21 cellular contexts compared by ENCODE assay signal in genomic region chr16:3080024-3080423, GRCh38. TPM values are rescaled to one million over a fixed set of nuclear protein-coding genes. Genes with fewer than 3 reads are reported as not detected.
A peak's percentile ranks its signal among the peaks of the same experiment; 100 is the strongest.
DNase-seq lines count a peak whose midpoint lies in the region; ATAC-seq, FAIRE-seq and TF ChIP-seq lines count a peak whose summit lies in the region.
"Had no signal": no experiment of that assay in that cellular context is flagged by ENCODE, and none has a peak within 500 bp of the region (broad histone marks: within the 10 kb centered on the region; RNA-seq: fewer than 3 reads in every experiment).

No MANE protein-coding gene starts in this region.

- H3K4me1 ChIP-seq in CD4-positive, CD25-positive, alpha-beta regulatory T cell (ENCODE audit: control insufficient read depth, insufficient read depth, low read length, poor library complexity, severe bottlenecking), result peaks cover 54% of the 10 kb centered on the region
- H3K4me1 ChIP-seq in kidney (ENCODE audit: control insufficient read depth in 1 of 2, insufficient read depth in 1 of 2, low read depth in 1 of 2, low read length in 2 of 2) (no peaks in the 10 kb centered on the region), stomach (peaks cover 0 to 9% (median 7%) of the 10 kb centered on the region in 4 donors)
- H3K4me1 ChIP-seq: A549, HAP-1 had no signal

- peaks cover 66% of the 10 kb centered on the region for H3K36me3 Mint-ChIP-seq in T-helper 2 cell treated with Interferon-gamma antibody and Interleukin-4, amounts not matched to agents 5 μg/mL and 100 μg/mL, for 36 hours (ENCODE audit: low read depth)
- peaks cover 17% of the 10 kb centered on the region for H3K36me3 Mint-ChIP-seq in CD4-positive, CD25-positive, alpha-beta regulatory T cell
- H3K36me3 Mint-ChIP-seq in T-helper 17 cell (ENCODE audit: low read depth), result no peaks in the 10 kb centered on the region
- H3K36me3 Mint-ChIP-seq in HFFc6 (ENCODE audit: low read depth), result no peaks in the 10 kb centered on the region

- no peaks in the 10 kb centered on the region for H3K27me3 ChIP-seq in CD4-positive, CD25-positive, alpha-beta regulatory T cell (ENCODE audit: control insufficient read depth, insufficient read depth, low read length)
- H3K27me3 ChIP-seq in stomach, result peaks cover 0 to under 1% (median 0%) of the 10 kb centered on the region in 3 donors
- H3K27me3 ChIP-seq: Peyer's patch had no signal

- H3K4me3 ChIP-seq in CD4-positive, CD25-positive, alpha-beta regulatory T cell (ENCODE audit: low read depth, low read length), result no peak overlapping the region
- H3K4me3 ChIP-seq in kidney (ENCODE audit: low read length in 2 of 2) (no peak overlapping the region), stomach (no peak overlapping the region)
- H3K4me3 ChIP-seq: A549, HAP-1, Peyer's patch had no signal

- no peak for TF ChIP-seq POLR2A in stomach (IDR thresholded peaks at IDR 0.05)

- peaks cover 24% of the 10 kb centered on the region for H3K9me3 Mint-ChIP-seq in T-helper 2 cell treated with Interferon-gamma antibody and Interleukin-4, amounts not matched to agents 5 μg/mL and 100 μg/mL, for 36 hours
- H3K9me3 Mint-ChIP-seq in CD4-positive, CD25-positive, alpha-beta regulatory T cell, result peaks cover 0 to 3% (median 0%) of the 10 kb centered on the region in 7 donors
- no peaks in the 10 kb centered on the region for H3K9me3 Mint-ChIP-seq in HFFc6

- no peak for TF ChIP-seq EP300 in stomach (IDR thresholded peaks at IDR 0.05)

- 84 to 89% (median 89%) methylated on average over 17 of the region's 17 CpGs for WGBS in stomach, 5 donors

- H3K4me1 Mint-ChIP-seq in T-helper 2 cell treated with Interferon-gamma antibody and Interleukin-4, amounts not matched to agents 5 μg/mL and 100 μg/mL, for 36 hours (ENCODE audit: low read depth), result peaks cover 65% of the 10 kb centered on the region
- peaks cover 16 to 85% (median 57%) of the 10 kb centered on the region in 4 donors for H3K4me1 Mint-ChIP-seq in CD4-positive, CD25-positive, alpha-beta regulatory T cell
- peaks cover 44% of the 10 kb centered on the region for H3K4me1 Mint-ChIP-seq in T-helper 17 cell
- no peaks in the 10 kb centered on the region for H3K4me1 Mint-ChIP-seq in HFFc6 (ENCODE audit: low read depth)

- peak overlapping the region; percentile 14 for H3K27ac ChIP-seq in CD4-positive, CD25-positive, alpha-beta regulatory T cell (ENCODE audit: insufficient read depth, low read length, poor library complexity, severe bottlenecking)
- no peak overlapping the region for H3K27ac ChIP-seq in kidney (ENCODE audit: low read depth in 2 of 2, low read length in 2 of 2)
- H3K27ac ChIP-seq in stomach, result no peak overlapping the region
- H3K27ac ChIP-seq: A549, Peyer's patch had no signal

- no peak for DNase-seq in T-helper 2 cell treated with Interferon-gamma antibody and Interleukin-4, amounts not matched to agents 5 μg/mL and 100 μg/mL, for 36 hours (ENCODE audit: low spot score)
- no peak for DNase-seq in T-helper 2 cell
- DNase-seq in CD4-positive, CD25-positive, alpha-beta regulatory T cell, result no peak
- no peak for DNase-seq in T-helper 17 cell
- peak; percentile 33 for DNase-seq in kidney
- DNase-seq in stomach, result no peak
- DNase-seq in HFFc6, result no peak
- DNase-seq: DMS79, IMR-90, Kasumi-1, NCI-H187 treated with DMSO at 0.1 percent for 48 hours, NCI-H2171 treated with DMSO at 0.1 percent for 48 hours, NCI-H774, Peyer's patch had no signal

- H3K9me3 ChIP-seq in CD4-positive, CD25-positive, alpha-beta regulatory T cell (ENCODE audit: control insufficient read depth in 2 of 2, low read length in 2 of 2), result no peaks in the 10 kb centered on the region
- H3K9me3 ChIP-seq in T-helper 17 cell (ENCODE audit: control insufficient read depth, low read length, poor library complexity, severe bottlenecking), result no peaks in the 10 kb centered on the region
- H3K9me3 ChIP-seq in kidney (ENCODE audit: control insufficient read depth in 1 of 2, low read length in 2 of 2), result no peaks in the 10 kb centered on the region
- no peaks in the 10 kb centered on the region for H3K9me3 ChIP-seq in stomach
- H3K9me3 ChIP-seq: A549, HAP-1 had no signal

- H3K9ac ChIP-seq in kidney (ENCODE audit: low read length in 2 of 2), result no peak overlapping the region

- no peak for TF ChIP-seq CTCF in kidney (IDR thresholded peaks at IDR 0.05; ENCODE audit: borderline replicate concordance, extremely low read depth, insufficient read depth)
- TF ChIP-seq CTCF in stomach (IDR thresholded peaks at IDR 0.05), result no peak
- no peak for TF ChIP-seq CTCF in HFFc6 (IDR thresholded peaks at IDR 0.05)

- no peak overlapping the region for H3K4me3 Mint-ChIP-seq in T-helper 2 cell treated with Interferon-gamma antibody and Interleukin-4, amounts not matched to agents 5 μg/mL and 100 μg/mL, for 36 hours
- peak overlapping the region in 3 of 4 donors; percentile 36 to 90 (median 40) for H3K4me3 Mint-ChIP-seq in CD4-positive, CD25-positive, alpha-beta regulatory T cell
- H3K4me3 Mint-ChIP-seq in T-helper 17 cell (no peak overlapping the region), HFFc6 (no peak overlapping the region)
- H3K4me3 Mint-ChIP-seq: CD14-positive monocyte had no signal

- no peak for FAIRE-seq in kidney (lab: Jason Lieb, UNC)
- FAIRE-seq: A549, G401.6, GM12891, GM19239 had no signal

- H3K27me3 Mint-ChIP-seq in T-helper 2 cell treated with Interferon-gamma antibody and Interleukin-4, amounts not matched to agents 5 μg/mL and 100 μg/mL, for 36 hours (ENCODE audit: low read depth), result no peaks in the 10 kb centered on the region
- no peaks in the 10 kb centered on the region for H3K27me3 Mint-ChIP-seq in CD4-positive, CD25-positive, alpha-beta regulatory T cell
- H3K27me3 Mint-ChIP-seq in T-helper 17 cell (no peaks in the 10 kb centered on the region), HFFc6 (ENCODE audit: insufficient read depth) (peaks cover 46% of the 10 kb centered on the region)

- ATAC-seq in CD4-positive, CD25-positive, alpha-beta regulatory T cell (ENCODE audit: low read depth in 2 of 2), result no peak
- no peak for ATAC-seq in T-helper 17 cell
- ATAC-seq: A549 had no signal

- H3K27ac Mint-ChIP-seq in T-helper 2 cell treated with Interferon-gamma antibody and Interleukin-4, amounts not matched to agents 5 μg/mL and 100 μg/mL, for 36 hours, result peak overlapping the region; percentile 74
- peak overlapping the region; percentile 44 to 99 (median 88) for H3K27ac Mint-ChIP-seq in CD4-positive, CD25-positive, alpha-beta regulatory T cell
- H3K27ac Mint-ChIP-seq in T-helper 17 cell, result peak overlapping the region; percentile 98
- H3K27ac Mint-ChIP-seq in HFFc6, result no peak overlapping the region

- intact Hi-C loops in kidney (cut with DNase I), result no loop called here
- intact Hi-C loops in stomach (cut with DNase I; ENCODE audit: low total_unique reads), result no loop called here

- H3K36me3 ChIP-seq in CD4-positive, CD25-positive, alpha-beta regulatory T cell (ENCODE audit: control insufficient read depth, insufficient read depth, low read length), result no peaks in the 10 kb centered on the region
- no peaks in the 10 kb centered on the region for H3K36me3 ChIP-seq in kidney (ENCODE audit: control insufficient read depth in 1 of 2, insufficient read depth in 2 of 2, low read length in 2 of 2)
- no peaks in the 10 kb centered on the region for H3K36me3 ChIP-seq in stomach
- H3K36me3 ChIP-seq: HAP-1, Peyer's patch had no signal

RNA-seq across cellular contexts. Expression of gene IL32, which starts 14.6 kb away (rescaled TPM):
- total RNA-seq in CD4-positive, CD25-positive, alpha-beta regulatory T cell, result 1,611 TPM
- 1,000 to 10,000 TPM; 3,219 to 6,021 (median 4,004) TPM for polyA plus RNA-seq in CD4-positive, CD25-positive, alpha-beta regulatory T cell
- total RNA-seq in T-helper 17 cell (1,000 to 10,000 TPM; 1,099 to 1,147 TPM), kidney (181 TPM), stomach (100 to 1,000 TPM in 1 of 5 donors, 10 to 100 TPM in 3, 1 to 10 TPM in 1; 9.9 to 504 (median 90.4) TPM)
- polyA plus RNA-seq in kidney (ENCODE audit: insufficient read depth, low read depth, low replicate concordance) (495 TPM), stomach (100 to 1,000 TPM in 1 of 3 donors, 10 to 100 TPM in 2; 56.3 to 129 (median 60.9) TPM)
- total RNA-seq in HFFc6 (2021; fragmentation: NEBNext Ultra II Directional; extraction: Animal tissue kit (Norgen Biotek cat#: 25700)), result 1 to 10 TPM in 5 of 6 experiments, under 1 TPM in 1; 1.00 to 2.3 (median 1.7) TPM

RNA-seq across cellular contexts. Expression of gene ZSCAN10, which starts 19.1 kb away (rescaled TPM):
- total RNA-seq in CD4-positive, CD25-positive, alpha-beta regulatory T cell, result 0.81 TPM
- polyA plus RNA-seq in CD4-positive, CD25-positive, alpha-beta regulatory T cell, result not detected
- under 1 TPM; 0.12 to 0.26 TPM for total RNA-seq in T-helper 17 cell
- total RNA-seq in kidney, result not detected
- polyA plus RNA-seq in kidney (ENCODE audit: insufficient read depth, low read depth, low replicate concordance), result not detected
- not detected for total RNA-seq in stomach
- not detected for polyA plus RNA-seq in stomach
- total RNA-seq in HFFc6 (2021; fragmentation: NEBNext Ultra II Directional; extraction: Animal tissue kit (Norgen Biotek cat#: 25700)), result not detected
- total RNA-seq: IMR-90, Peyer's patch had no signal
- polyA plus RNA-seq: CD14-positive monocyte, IMR-90 had no signal

RNA-seq across cellular contexts. Expression of gene ZNF205, which starts 32.4 kb away (rescaled TPM):
- not detected for total RNA-seq in CD4-positive, CD25-positive, alpha-beta regulatory T cell
- polyA plus RNA-seq in CD4-positive, CD25-positive, alpha-beta regulatory T cell, result not detected
- not detected for total RNA-seq in T-helper 17 cell
- total RNA-seq in kidney, result 12.7 TPM
- polyA plus RNA-seq in kidney (ENCODE audit: insufficient read depth, low read depth, low replicate concordance), result 14.1 TPM
- 10 to 100 TPM in 1 of 5 donors, 1 to 10 TPM in 3, under 1 TPM in 1; 0.87 to 21.9 (median 5.5) TPM for total RNA-seq in stomach
- 10 to 100 TPM; 16.6 to 27.5 (median 20.9) TPM for polyA plus RNA-seq in stomach
- 10 to 100 TPM in 2 of 6 experiments, 1 to 10 TPM in 4; 7.6 to 10.2 (median 9.5) TPM for total RNA-seq in HFFc6 (2021; fragmentation: NEBNext Ultra II Directional; extraction: Animal tissue kit (Norgen Biotek cat#: 25700))

RNA-seq across cellular contexts. Expression of gene MMP25, which starts 33.7 kb away (rescaled TPM):
- 1.6 TPM for total RNA-seq in CD4-positive, CD25-positive, alpha-beta regulatory T cell
- 1 to 10 TPM in 1 of 4 donors, under 1 TPM in 2, not detected in 1; 0.16 to 1.0 (median 0.29) TPM for polyA plus RNA-seq in CD4-positive, CD25-positive, alpha-beta regulatory T cell
- total RNA-seq in T-helper 17 cell (1 to 10 TPM; 1.4 to 1.5 TPM), kidney (1.7 TPM), stomach (1 to 10 TPM in 2 of 5 donors, not detected in 3; 1.1 to 1.6 TPM)
- polyA plus RNA-seq in kidney (ENCODE audit: insufficient read depth, low read depth, low replicate concordance) (0.65 TPM), stomach (1 to 10 TPM in 1 of 3 donors, under 1 TPM in 2; 0.48 to 2.9 (median 0.61) TPM)
- total RNA-seq in HFFc6 (2021; fragmentation: NEBNext Ultra II Directional; extraction: Animal tissue kit (Norgen Biotek cat#: 25700)), result under 1 TPM in 3 of 6 experiments, not detected in 3; 0.05 to 0.17 (median 0.07) TPM
- total RNA-seq: IMR-90 had no signal

RNA-seq across cellular contexts. Expression of gene BICDL2, which starts 43.3 kb away (rescaled TPM):
- not detected for total RNA-seq in CD4-positive, CD25-positive, alpha-beta regulatory T cell
- polyA plus RNA-seq in CD4-positive, CD25-positive, alpha-beta regulatory T cell, result not detected
- not detected for total RNA-seq in T-helper 17 cell
- 12.1 TPM for total RNA-seq in kidney
- 2.9 TPM for polyA plus RNA-seq in kidney (ENCODE audit: insufficient read depth, low read depth, low replicate concordance)
- 100 to 1,000 TPM in 1 of 5 donors, 10 to 100 TPM in 4; 18.4 to 693 (median 59.4) TPM for total RNA-seq in stomach
- 10 to 100 TPM; 26.0 to 79.7 (median 29.0) TPM for polyA plus RNA-seq in stomach
- not detected for total RNA-seq in HFFc6 (2021; fragmentation: NEBNext Ultra II Directional; extraction: Animal tissue kit (Norgen Biotek cat#: 25700))
- total RNA-seq: NCI-H460 had no signal
- polyA plus RNA-seq: A549, CD14-positive monocyte had no signal

Comparison
In these comparisons a context has a peak if more than half of its experiments do, and no peak if none do; other contexts are left out.
1. H3K4me3 Mint-ChIP-seq: peak in CD4-positive, CD25-positive, alpha-beta regulatory T cell (3 of 4); none in T-helper 2 cell treated with Interferon-gamma antibody and Interleukin-4, amounts not matched to agents 5 μg/mL and 100 μg/mL, for 36 hours (single experiment), T-helper 17 cell (single experiment) and HFFc6 (single experiment).